Comparison of ENCODE assay signal across 15 cellular contexts in the genomic region with DNA sequence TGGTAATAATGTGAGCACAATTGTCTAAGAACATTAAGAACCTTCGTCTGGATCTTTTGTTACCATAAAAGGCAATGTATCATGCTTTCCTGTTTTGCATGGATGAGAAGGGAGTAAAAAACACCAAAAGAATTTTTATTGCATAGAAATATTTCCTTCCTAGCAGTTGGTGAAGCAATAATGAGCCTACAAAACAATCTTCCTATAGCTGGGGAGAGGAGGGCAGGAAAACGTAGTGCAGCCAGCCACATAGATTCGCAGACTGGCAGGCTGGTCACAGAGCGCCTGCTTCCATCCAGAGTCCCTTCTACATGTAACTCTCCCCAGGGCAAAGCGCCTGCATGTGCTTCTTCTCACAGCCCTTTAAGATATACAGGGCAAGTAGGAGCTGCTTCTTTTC.
DNase-seq lines count a peak whose midpoint lies in the region; ATAC-seq, FAIRE-seq and TF ChIP-seq lines count a peak whose summit lies in the region.
"Had no signal": no experiment of that assay in that cellular context is flagged by ENCODE, and none has a peak within 500 bp of the region (broad histone marks: within the 10 kb centered on the region; RNA-seq: fewer than 3 reads in every experiment).

No MANE protein-coding gene starts in this region.

- no peak overlapping the region for H2AFZ ChIP-seq in PC-3 (ENCODE audit: low read length)

- no peak overlapping the region for H3K9ac ChIP-seq in PC-3 (ENCODE audit: low read length)

- no peak overlapping the region for H3K4me2 ChIP-seq in PC-3 (ENCODE audit: low read length)

- DNase-seq in BJ (ENCODE audit: low read depth) (peak; percentile 49), PC-3 (peak; percentile 51), fibroblast of gingiva (ENCODE audit: low read depth) (peak; percentile 80), osteocyte (ENCODE audit: extremely low spot score, unreplicated experiment) (no peak), NCI-H1694 treated with DMSO at 0.1 percent for 48 hours (lab: John Stamatoyannopoulos, UW) (no peak), KG1 (lab: John Stamatoyannopoulos, UW) (no peak), pancreas (no peak)
- DNase-seq: activated T-cell treated with anti-CD3 and anti-CD28 coated beads, Interleukin-2, amount 50 U/mL, for 1 hour; CD8-positive, alpha-beta memory T cell; H7; immature natural killer cell; NCI-H510A had no signal

- H3K27ac Mint-ChIP-seq in osteocyte (ENCODE audit: unreplicated experiment) = peak overlapping the region; percentile 46
- H3K27ac Mint-ChIP-seq: immature natural killer cell; stimulated activated memory B cell treated with anti-CD40 and anti-IgM and Interleukin-4, amounts not matched to agents 10 μg/mL and 1 μg/mL and 100 μg/mL, for 72 hours had no signal

- no peaks in the 10 kb centered on the region for H3F3A ChIP-seq in PC-3 (ENCODE audit: low read length, unreplicated experiment)

- H3K9me2 ChIP-seq in PC-3 (replicated peaks; ENCODE audit: low read length) = no peaks in the 10 kb centered on the region

- POLR2A ChIA-PET in BJ (lab: Charles Lee) (no interaction called here), PC-3 (lab: Charles Lee; ENCODE audit: unreplicated experiment) (interaction anchor here (0.7 kb wide), 1 partner anchor 26 kb away, joined by 5 read pairs; no protein-coding TSS in a partner anchor)

- H4K20me1 ChIP-seq in PC-3 (ENCODE audit: low read length) = no peaks in the 10 kb centered on the region

- intact Hi-C loops in PC-3 (cut with micrococcal nuclease) = no loop called here
- intact Hi-C loops in pancreas (cut with DNase I) = no loop called here

- BruUV-seq in PC-3 (replicated peaks; lab: Mats Ljungman, UMichigan) = no TSS peak

- no peaks in the 10 kb centered on the region for H3K36me3 Mint-ChIP-seq in osteocyte (ENCODE audit: unreplicated experiment)

- no peaks in the 10 kb centered on the region for H3K9me3 ChIP-seq in PC-3 (ENCODE audit: low read length)
- no peaks in the 10 kb centered on the region for H3K9me3 ChIP-seq in pancreas

- H3K4me1 Mint-ChIP-seq in osteocyte (ENCODE audit: unreplicated experiment) = peaks cover 44% of the 10 kb centered on the region
- H3K4me1 Mint-ChIP-seq: stimulated activated memory B cell treated with anti-CD40 and anti-IgM and Interleukin-4, amounts not matched to agents 10 μg/mL and 1 μg/mL and 100 μg/mL, for 72 hours had no signal

- H3K4me3 ChIP-seq in BJ (ENCODE audit: low read depth, low read length) (no peak overlapping the region), PC-3 (ENCODE audit: low read length) (no peak overlapping the region), pancreas (no peak overlapping the region)

- ATAC-seq in PC-3 (peak; percentile 68), pancreas (no peak), HG03342 (IDR thresholded peaks at IDR 0.05; ENCODE audit: unreplicated experiment) (no peak)
- ATAC-seq: stimulated activated memory B cell treated with anti-CD40 and anti-IgM and Interleukin-4, amounts not matched to agents 10 μg/mL and 1 μg/mL and 100 μg/mL, for 72 hours had no signal

- no peak overlapping the region for H3K4me3 Mint-ChIP-seq in osteocyte (ENCODE audit: unreplicated experiment)
- H3K4me3 Mint-ChIP-seq: CD8-positive, alpha-beta memory T cell; immature natural killer cell; stimulated activated memory B cell treated with anti-CD40 and anti-IgM and Interleukin-4, amounts not matched to agents 10 μg/mL and 1 μg/mL and 100 μg/mL, for 72 hours had no signal

- TF ChIP-seq CTCF in BJ (IDR thresholded peaks at IDR 0.05; ENCODE audit: insufficient read depth, low read depth, low read length) = no peak
- no peak for TF ChIP-seq CTCF in PC-3 (conservative IDR thresholded peaks at IDR 0.05; ENCODE audit: low read depth, low read length)
- TF ChIP-seq CTCF in osteocyte (IDR thresholded peaks at IDR 0.05) = no peak
- TF ChIP-seq CTCF in pancreas (IDR thresholded peaks at IDR 0.05) = no peak

- no peaks in the 10 kb centered on the region for H3K79me2 ChIP-seq in PC-3 (ENCODE audit: low read length)

- H3K4me1 ChIP-seq in PC-3 (ENCODE audit: insufficient read depth, low read length) = peaks cover 16% of the 10 kb centered on the region; the same call in 1 of the 2 replicates
- peaks cover 0 to 9% (median 0%) of the 10 kb centered on the region in 3 donors for H3K4me1 ChIP-seq in pancreas

- CTCF ChIA-PET in BJ (lab: Yijun Ruan, JAX) = interaction anchor here (1.6 kb wide), 1 partner anchor 397 kb away, joined by 4 read pairs; no protein-coding TSS in a partner anchor
- CTCF ChIA-PET in PC-3 (lab: Charles Lee) = interaction anchor here (0.7 kb wide), 1 partner anchor 368 kb away, joined by 6 read pairs; no protein-coding TSS in a partner anchor

- H3K27me3 Mint-ChIP-seq in osteocyte (ENCODE audit: unreplicated experiment) = no peaks in the 10 kb centered on the region
- H3K27me3 Mint-ChIP-seq: CD8-positive, alpha-beta memory T cell; stimulated activated memory B cell treated with anti-CD40 and anti-IgM and Interleukin-4, amounts not matched to agents 10 μg/mL and 1 μg/mL and 100 μg/mL, for 72 hours had no signal

- 72 to 75% methylated on average over 5 of the region's 5 CpGs for WGBS in pancreas, 2 donors

- FAIRE-seq in pancreas (lab: Jason Lieb, UNC) = no peak
- FAIRE-seq: GM18507 had no signal

- no peak overlapping the region for H3K27ac ChIP-seq in PC-3 (ENCODE audit: low read length)
- no peak overlapping the region for H3K27ac ChIP-seq in pancreas

- H3K27me3 ChIP-seq in BJ (ENCODE audit: control insufficient read depth, insufficient read depth, low read length) = no peaks in the 10 kb centered on the region
- no peaks in the 10 kb centered on the region for H3K27me3 ChIP-seq in PC-3 (ENCODE audit: low read length)
- H3K27me3 ChIP-seq in pancreas = no peaks in the 10 kb centered on the region

- H3K36me3 ChIP-seq in BJ (ENCODE audit: control insufficient read depth, insufficient read depth, low read length) (no peaks in the 10 kb centered on the region), PC-3 (ENCODE audit: low read depth, low read length) (no peaks in the 10 kb centered on the region), pancreas (no peaks in the 10 kb centered on the region)

- no peaks in the 10 kb centered on the region for H3K9me3 Mint-ChIP-seq in osteocyte (ENCODE audit: unreplicated experiment)
- H3K9me3 Mint-ChIP-seq: CD8-positive, alpha-beta memory T cell; immature natural killer cell; stimulated activated memory B cell treated with anti-CD40 and anti-IgM and Interleukin-4, amounts not matched to agents 10 μg/mL and 1 μg/mL and 100 μg/mL, for 72 hours had no signal

Comparison
In these comparisons a context has a peak if more than half of its experiments do, and no peak if none do; other contexts are left out.
1. DNase-seq: peak in BJ (single experiment), PC-3 (single experiment) and fibroblast of gingiva (single experiment); none in osteocyte (single experiment), NCI-H1694 treated with DMSO at 0.1 percent for 48 hours (single experiment), KG1 (single experiment) and pancreas (0 of 6).